Comparison of ENCODE assay signal across 8 cellular contexts in genomic region chr7:108016841-108017775, GRCh38. TPM values are rescaled to one million over a fixed set of nuclear protein-coding genes. Genes with fewer than 3 reads are reported as not detected.
A peak's percentile ranks its signal among the peaks of the same experiment; 100 is the strongest.
DNase-seq lines count a peak whose midpoint lies in the region; ATAC-seq, FAIRE-seq and TF ChIP-seq lines count a peak whose summit lies in the region.

No MANE protein-coding gene starts in this region.

- TF ChIP-seq EP300 in K562 (IDR thresholded peaks at IDR 0.05; ENCODE audit: low read length), result no peak

- BruUV-seq in K562 (replicated peaks; lab: Mats Ljungman, UMichigan), result no TSS peak

- peaks cover 5 to 24% of the 10 kb centered on the region in 2 experiments for H3K4me1 ChIP-seq in K562 (replicated peaks in 1 of 2; ENCODE audit: control insufficient read depth in 2 of 2, insufficient read depth in 2 of 2, low read length in 2 of 2)

- no peaks in the 10 kb centered on the region for H3K9me1 ChIP-seq in K562 (ENCODE audit: control insufficient read depth, insufficient read depth, low read length)

- H3K4me2 ChIP-seq in K562 (ENCODE audit: insufficient read depth, low read length), result no peak overlapping the region

- peak; percentile 60 for FAIRE-seq in K562 (lab: Jason Lieb, UNC)

- H3K9me3 ChIP-seq in K562 (replicated peaks; ENCODE audit: control insufficient read depth, insufficient read depth, low read depth, low read length), result no peaks in the 10 kb centered on the region

- no peak overlapping the region for H3K9ac ChIP-seq in K562 (ENCODE audit: insufficient read depth in 1 of 2, low read depth in 2 of 2, low read length in 2 of 2)

- no peaks in the 10 kb centered on the region for H3K36me3 ChIP-seq in K562 (ENCODE audit: control insufficient read depth, insufficient read depth, low read length)

- peak overlapping the region; percentile 74 for H3K27ac Mint-ChIP-seq in mesothelial cell of epicardium

- 22% methylated on average over 2 of the region's 2 CpGs for WGBS in K562 (ENCODE audit: insufficient coverage, low coverage, missing lambda C conversion rate)

- no peak for TF ChIP-seq POLR2A in K562 (conservative IDR thresholded peaks at IDR 0.05)

- H4K20me1 ChIP-seq in K562 (replicated peaks; ENCODE audit: control insufficient read depth, insufficient read depth, low read length), result no peaks in the 10 kb centered on the region

- TF ChIP-seq CTCF in K562 (IDR thresholded peaks at IDR 0.05 in 2 of 3, conservative IDR thresholded peaks at IDR 0.05 in 1 of 3; ENCODE audit: insufficient read depth in 2 of 3, low read depth in 1 of 3, low read length in 3 of 3), result peak; percentile 55 to 67 (median 60); a peak in 5 of 6 replicates
- no peak for TF ChIP-seq CTCF in mesothelial cell of epicardium (IDR thresholded peaks at IDR 0.05; ENCODE audit: unreplicated experiment)

- no peaks in the 10 kb centered on the region for H3K36me3 Mint-ChIP-seq in mesothelial cell of epicardium

- H3K27ac ChIP-seq in K562 (ENCODE audit: extremely low read depth, low read depth, low read length), result no peak overlapping the region

- no peak overlapping the region for H3K4me3 Mint-ChIP-seq in mesothelial cell of epicardium

- ATAC-seq in K562, result peak; percentile 68
- no peak for ATAC-seq in GM21423 (IDR thresholded peaks at IDR 0.05; ENCODE audit: unreplicated experiment)
- no peak for ATAC-seq in GM18520 (IDR thresholded peaks at IDR 0.05; ENCODE audit: unreplicated experiment)

- H3K79me2 ChIP-seq in K562 (ENCODE audit: control insufficient read depth, insufficient read depth, low read length), result no peaks in the 10 kb centered on the region

- H3K27me3 Mint-ChIP-seq in mesothelial cell of epicardium (ENCODE audit: low read depth), result no peaks in the 10 kb centered on the region

- peak; percentile 51 to 60 for TF ChIP-seq RAD21 in K562 (CRISPR knock-in tag; conservative IDR thresholded peaks at IDR 0.05 in 1 of 2, IDR thresholded peaks at IDR 0.05 in 1 of 2)

- CTCF ChIA-PET in K562 (lab: Yijun Ruan, JAX; ENCODE audit: low intra/inter-chr PET ratio), result no interaction called here

- no peaks in the 10 kb centered on the region for H3K9me3 Mint-ChIP-seq in mesothelial cell of epicardium

- peaks cover 48% of the 10 kb centered on the region for H3K4me1 Mint-ChIP-seq in mesothelial cell of epicardium

- DNase-seq in activated CD4-positive, alpha-beta T cell treated with anti-CD3 and anti-CD28 coated beads for 48 hours, result peak; percentile 33
- no peak for DNase-seq in activated CD4-positive, alpha-beta T cell treated with anti-CD3 and anti-CD28 coated beads, Interleukin-2, amount 50 U/mL, for 48 hours
- DNase-seq in NCI-H1417 (lab: John Stamatoyannopoulos, UW) (peak; percentile 58 to 91 (median 70)), K562 (ENCODE audit: extremely low read depth in 1 of 4, low spot score in 3 of 4) (peak in 2 of 4 experiments; percentile 45), mesothelial cell of epicardium (ENCODE audit: low spot score in 2 of 2, unreplicated experiment in 2 of 2) (no peak), 8988T (no peak)

- POLR2A ChIA-PET in K562 (lab: Yijun Ruan, JAX), result interaction anchor here (0.6 to 1.4 kb wide), 6 partner anchors 12 to 324 kb away, joined by 3 to 6 read pairs (median 3); no protein-coding TSS in a partner anchor

- no peak overlapping the region for H3K4me3 ChIP-seq in K562

- in situ Hi-C loops in K562 (cut with MboI), result no loop called here

- H3K27me3 ChIP-seq in K562 (ENCODE audit: control insufficient read depth in 2 of 2, insufficient read depth in 2 of 2, low read length in 2 of 2), result no peaks in the 10 kb centered on the region; a peak in 1 of 5 replicates

- no peak overlapping the region; the same call in 1 of the 2 replicates for H2AFZ ChIP-seq in K562 (ENCODE audit: low read depth, low read length)

- intact Hi-C loops in K562 (cut with micrococcal nuclease), result loop anchor here (5.0 kb wide), 1 partner anchor 100 kb away; no protein-coding TSS in a partner anchor

TF ChIP-seq in K562, 482 proteins besides CTCF, POLR2A, EP300 and RAD21 (continues in another document):
- no peak for TF ChIP-seq CCNT2 (IDR thresholded peaks at IDR 0.05; ENCODE audit: borderline replicate concordance, extremely low read depth, insufficient read length, low read depth, low read length)
- TF ChIP-seq DIDO1 (tag; IDR thresholded peaks at IDR 0.05; ENCODE audit: low read depth), result no peak
- no peak for TF ChIP-seq IRF1 (CRISPR knock-in tag; IDR thresholded peaks at IDR 0.05; ENCODE audit: borderline replicate concordance)
- no peak for TF ChIP-seq POLR2AphosphoS5 (IDR thresholded peaks at IDR 0.05; ENCODE audit: control insufficient read depth, insufficient read depth, low read depth, low read length)
- TF ChIP-seq SPI1 (IDR thresholded peaks at IDR 0.05; ENCODE audit: borderline replicate concordance, low read depth, low read length), result no peak
- TF ChIP-seq DEAF1 (CRISPR knock-in tag; IDR thresholded peaks at IDR 0.05), result peak; percentile 45; the same call in 1 of the 2 replicates
- TF ChIP-seq SMC3 (conservative IDR thresholded peaks at IDR 0.05; ENCODE audit: insufficient read depth, low read depth, low read length), result 0 out of 2 replicates have a peak, but pooled peaks have one; percentile 28
- no peak for TF ChIP-seq CXXC5 (CRISPR knock-in tag; IDR thresholded peaks at IDR 0.05)
- TF ChIP-seq, protein P1, sequence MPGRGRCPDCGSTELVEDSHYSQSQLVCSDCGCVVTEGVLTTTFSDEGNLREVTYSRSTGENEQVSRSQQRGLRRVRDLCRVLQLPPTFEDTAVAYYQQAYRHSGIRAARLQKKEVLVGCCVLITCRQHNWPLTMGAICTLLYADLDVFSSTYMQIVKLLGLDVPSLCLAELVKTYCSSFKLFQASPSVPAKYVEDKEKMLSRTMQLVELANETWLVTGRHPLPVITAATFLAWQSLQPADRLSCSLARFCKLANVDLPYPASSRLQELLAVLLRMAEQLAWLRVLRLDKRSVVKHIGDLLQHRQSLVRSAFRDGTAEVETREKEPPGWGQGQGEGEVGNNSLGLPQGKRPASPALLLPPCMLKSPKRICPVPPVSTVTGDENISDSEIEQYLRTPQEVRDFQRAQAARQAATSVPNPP (IDR thresholded peaks at IDR 0.05; ENCODE audit: borderline replicate concordance, insufficient read depth, insufficient read length), result no peak
- TF ChIP-seq SAP30 (IDR thresholded peaks at IDR 0.05; ENCODE audit: borderline replicate concordance, insufficient read depth, low read depth, low read length, poor library complexity, severe bottlenecking), result no peak
- no peak for TF ChIP-seq RFX5 (IDR thresholded peaks at IDR 0.05; ENCODE audit: low read depth, low read length)
- no peak for TF ChIP-seq RBBP5 (IDR thresholded peaks at IDR 0.05; ENCODE audit: borderline replicate concordance, insufficient read depth, low read length, poor library complexity, severe bottlenecking)
- no peak for TF ChIP-seq ZNF699 (CRISPR knock-in tag; IDR thresholded peaks at IDR 0.05; ENCODE audit: insufficient replicate concordance)
- no peak for TF ChIP-seq KAT7 (CRISPR knock-in tag; IDR thresholded peaks at IDR 0.05; ENCODE audit: borderline replicate concordance)
- TF ChIP-seq ZZZ3 (IDR thresholded peaks at IDR 0.05), result no peak

RNA-seq across cellular contexts. Expression of gene LAMB1, which starts 14.1 kb away (rescaled TPM):
- total RNA-seq in K562 (2011; cell fraction: chromatin; rRNA removed; ENCODE audit: low replicate concordance), result 65.8 and 106 TPM in 2 replicates
- total RNA-seq in K562 (2011; cell fraction: nucleolus; rRNA removed), result 51.9 and 59.0 TPM in 2 replicates
- 55.5 and 61.5 TPM in 2 replicates for total RNA-seq in K562 (2011; cell fraction: nucleoplasm; rRNA removed)
- total RNA-seq in K562 (2014; rRNA removed) (10.2 and 10.5 TPM in 2 replicates), K562 (2014; rRNA removed; fragmentation: Illumina TruSeq; extraction: Trizol) (9.8 and 14.5 TPM in 2 replicates), K562 (2015; rRNA removed; fragmentation: Illumina TruSeq; extraction: Trizol) (17.7 and 18.1 TPM in 2 replicates), K562 (2021) (16.6 and 17.3 TPM in 2 replicates), mesothelial cell of epicardium (556 to 593 TPM (median 584 TPM) in 3 replicates)
- polyA plus RNA-seq in K562 (2011; rRNA removed) (12.3 and 21.6 TPM in 2 replicates), K562 (2014; fragmentation: Illumina TruSeq; extraction: Trizol) (13.7 and 14.3 TPM in 2 replicates), K562 (2014; fragmentation: Nextera tagmentation; extraction: Ambion mirVana) (10 to 100 TPM in 1 of 2 experiments, 1 to 10 TPM in 1; 6.0 to 11.7 TPM), K562 (2014; rRNA removed) (9.8 and 16.1 TPM in 2 replicates)
- polyA plus RNA-seq in K562 (2011; cell fraction: cytosol; rRNA removed), result 12.5 and 21.5 TPM in 2 replicates
- 58.9 and 88.5 TPM in 2 replicates for polyA plus RNA-seq in K562 (2011; cell fraction: nucleus; rRNA removed)
- polyA plus RNA-seq in K562 (2012), result 15.6 and 25.8 TPM in 2 replicates
- polyA minus RNA-seq in K562 (2011; rRNA and poly(A)+ RNA removed), result 30.3 and 34.1 TPM in 2 replicates
- 18.7 and 26.3 TPM in 2 replicates for polyA minus RNA-seq in K562 (2011; cell fraction: cytosol; rRNA and poly(A)+ RNA removed)
- 29.2 and 49.0 TPM in 2 replicates for polyA minus RNA-seq in K562 (2011; cell fraction: nucleus; rRNA and poly(A)+ RNA removed)

Comparison
In these comparisons a context has a peak if more than half of its experiments do, and no peak if none do; other contexts are left out.
1. DNase-seq: peak in activated CD4-positive, alpha-beta T cell treated with anti-CD3 and anti-CD28 coated beads for 48 hours (single experiment) and NCI-H1417 (3 of 3); none in activated CD4-positive, alpha-beta T cell treated with anti-CD3 and anti-CD28 coated beads, Interleukin-2, amount 50 U/mL, for 48 hours (0 of 2), mesothelial cell of epicardium (0 of 2) and 8988T (single experiment).